Comparison of ENCODE assay signal across 29 cellular contexts in genomic region chr2:131123192-131123591, GRCh38.
"Had no signal": no experiment of that assay in that cellular context is flagged by ENCODE, and none has a peak within 500 bp of the region (broad histone marks: within the 10 kb centered on the region; RNA-seq: fewer than 3 reads in every experiment).

No MANE protein-coding gene starts in this region.

- DNase-seq: activated CD4-positive, alpha-beta memory T cell treated with anti-CD3 and anti-CD28 coated beads, Interleukin-2, amount 10 ng/mL, durations not matched to agents 7 days and 5 days; activated CD4-positive, alpha-beta T cell treated with anti-CD3 and anti-CD28 coated beads for 1 hour; activated CD4-positive, alpha-beta T cell treated with anti-CD3 and anti-CD28 coated beads for 36 hours; activated CD4-positive, alpha-beta T cell treated with anti-CD3 and anti-CD28 coated beads for 48 hours; activated CD4-positive, alpha-beta T cell treated with anti-CD3 and anti-CD28 coated beads, Interleukin-2, amount 10 ng/mL, durations not matched to agents 7 days and 5 days; activated CD4-positive, alpha-beta T cell treated with anti-CD3 and anti-CD28 coated beads, Interleukin-2, amount 50 U/mL, for 48 hours; activated CD4-positive, CD25-positive, alpha-beta regulatory T cell; activated CD8-positive, alpha-beta T cell treated with anti-CD3 and anti-CD28 coated beads, Interleukin-2, amount 10 ng/mL, durations not matched to agents 7 days and 5 days; activated effector memory CD4-positive, alpha-beta T cell treated with Interleukin-2 at 50 U/mL for 16 hours; activated gamma-delta T cell; activated naive CD4-positive, alpha-beta T cell treated with anti-CD3 and anti-CD28 coated beads, Interleukin-2, amount 10 ng/mL, durations not matched to agents 7 days and 5 days; activated naive CD4-positive, alpha-beta T cell treated with Interleukin-2 at 50 U/mL for 16 hours; activated naive CD8-positive, alpha-beta T cell treated with anti-CD3 and anti-CD28 coated beads, Interleukin-2, amount 10 ng/mL, durations not matched to agents 7 days and 5 days; activated naive CD8-positive, alpha-beta T cell treated with anti-CD3 and anti-CD28 coated beads, Interleukin-2, amount 50 U/mL, for 24 hours; activated T-cell treated with anti-CD3 and anti-CD28 coated beads, Interleukin-2, amount 50 U/mL, for 24 hours; activated T-cell treated with anti-CD3 and anti-CD28 coated beads, Interleukin-2, amount 50 U/mL, for 48 hours; amygdala; anterior cingulate cortex; caudate nucleus; cerebellar nuclear complex; SW 1271; T-helper 1 cell; T-helper 2 cell; T-helper 9 cell; WERI-Rb-1 had no signal

- H3K4me1 ChIP-seq: ascending aorta had no signal

- H3K4me3 ChIP-seq: ascending aorta, cardiac muscle cell had no signal

- H3K27me3 ChIP-seq: ascending aorta, cardiac muscle cell had no signal

- H3K9me3 ChIP-seq: ascending aorta had no signal

- ATAC-seq: activated CD4-positive, alpha-beta T cell treated with anti-CD3 and anti-CD28 coated beads for 36 hours; activated CD4-positive, CD25-positive, alpha-beta regulatory T cell treated with anti-CD3 and anti-CD28 coated beads, Interleukin-2, amount 50 U/mL, for 24 hours; activated CD8-positive, alpha-beta T cell treated with anti-CD3 and anti-CD28 coated beads, Interleukin-2, amount 10 ng/mL, durations not matched to agents 7 days and 5 days; activated naive CD8-positive, alpha-beta T cell treated with anti-CD3 and anti-CD28 coated beads, Interleukin-2, amount 50 U/mL, for 24 hours; WTC11 had no signal

- H3K27ac ChIP-seq: ascending aorta, cardiac muscle cell, WERI-Rb-1 had no signal
